ENCODE assay signal across 8 cellular contexts in the genomic region with DNA sequence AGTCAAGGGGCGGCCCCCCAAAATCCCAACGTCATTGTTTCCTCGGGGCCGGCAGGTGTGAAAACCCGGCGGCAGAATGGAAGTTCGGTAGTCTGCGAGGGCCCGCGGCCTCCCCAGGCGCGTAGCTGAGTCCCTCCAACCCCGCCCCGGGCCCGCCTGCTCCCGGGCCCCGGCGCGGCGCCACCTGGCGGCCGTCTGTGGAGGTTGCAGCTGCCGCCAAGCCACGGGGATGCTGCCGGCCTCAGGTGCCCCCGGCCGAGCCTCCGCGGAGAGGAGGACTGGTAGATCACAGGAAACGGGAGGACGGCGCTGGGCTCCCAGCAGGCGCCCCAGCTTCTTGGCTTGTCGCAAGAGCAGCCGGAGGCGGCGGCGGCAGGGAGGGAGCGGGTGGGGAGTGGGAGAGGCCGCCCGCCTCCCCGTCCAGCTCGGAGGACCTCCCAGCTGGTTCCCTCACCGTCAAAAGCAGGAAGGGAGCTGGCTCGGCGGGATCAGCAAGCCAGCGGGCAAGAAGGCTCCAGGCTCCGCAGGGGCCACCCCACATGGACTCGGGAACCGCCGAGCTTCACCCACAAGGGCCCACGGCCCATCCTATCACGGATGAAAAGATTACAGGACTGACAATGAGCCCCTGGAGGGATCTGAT.
DNase-seq lines count a peak whose midpoint lies in the region; ATAC-seq, FAIRE-seq and TF ChIP-seq lines count a peak whose summit lies in the region.
"Not testable (repeated sequence)": the region's sequence is repeated elsewhere in the genome, so short reads cannot be mapped to it uniquely, and the experiment has no call there.

No MANE protein-coding gene starts in this region.

- H3K36me3 Mint-ChIP-seq in HFFc6 (ENCODE audit: low read depth); astrocyte (ENCODE audit: low read depth, unreplicated experiment); type B pancreatic cell: not testable (repeated sequence)

- H3K27ac ChIP-seq in WERI-Rb-1; astrocyte (ENCODE audit: low read depth, low read length); right cardiac atrium (ENCODE audit: low read length): not testable (repeated sequence)
- H3K27ac ChIP-seq in sigmoid colon: peak overlapping the region in 2 of 4 donors; percentile 59 to 66

- not testable (repeated sequence) for H2AFZ ChIP-seq in astrocyte (ENCODE audit: low read depth, low read length)

- H3K4me3 Mint-ChIP-seq in HFFc6; astrocyte (ENCODE audit: unreplicated experiment); type B pancreatic cell: not testable (repeated sequence)

- DNase-seq in HFFc6 (peak; percentile 25), MG63 (peak; percentile 68), WERI-Rb-1 (peak; percentile 83), astrocyte (ENCODE audit: low read depth) (peak; percentile 7), right cardiac atrium (peak; percentile 47 to 89 (median 77)), sigmoid colon (peak; percentile 85), type B pancreatic cell (ENCODE audit: extremely low spot score, unreplicated experiment) (peak; percentile 79)

- not testable (repeated sequence) for H3K79me2 ChIP-seq in astrocyte (ENCODE audit: insufficient read depth, low read length)

- not testable (repeated sequence) for H3K4me3 ChIP-seq in GM12875 (ENCODE audit: low read depth, low read length); astrocyte (ENCODE audit: insufficient read depth, low read depth, low read length)
- H3K4me3 ChIP-seq in MG63: peak overlapping the region; percentile 29
- peak overlapping the region; percentile 32 for H3K4me3 ChIP-seq in WERI-Rb-1 (ENCODE audit: low read depth, low read length)
- H3K4me3 ChIP-seq in right cardiac atrium (ENCODE audit: low read length): peak overlapping the region; percentile 20
- peak overlapping the region; percentile 32 to 41 (median 36) for H3K4me3 ChIP-seq in sigmoid colon

- peak; percentile 91 to 92 for ATAC-seq in right cardiac atrium

- H3K9me3 ChIP-seq in MG63; WERI-Rb-1 (ENCODE audit: severe bottlenecking); astrocyte (ENCODE audit: insufficient read depth, low read depth, low read length); right cardiac atrium (ENCODE audit: control insufficient read depth, low read length); sigmoid colon: not testable (repeated sequence)

- not testable (repeated sequence) for H3K36me3 ChIP-seq in MG63; WERI-Rb-1; astrocyte (ENCODE audit: insufficient read depth, low read length); sigmoid colon

- not testable (repeated sequence) for H3K9me3 Mint-ChIP-seq in HFFc6; astrocyte (ENCODE audit: unreplicated experiment); type B pancreatic cell

- WGBS in right cardiac atrium: 2% methylated on average over 24 of the region's 53 CpGs
- 3 to 7% methylated on average over 31 to 32 of the region's 53 CpGs for WGBS in sigmoid colon, 2 donors

- H3K4me1 ChIP-seq in astrocyte (ENCODE audit: insufficient read depth, low read length); right cardiac atrium (ENCODE audit: control insufficient read depth, insufficient read depth, low read length); sigmoid colon: not testable (repeated sequence)

- not testable (repeated sequence) for H3K27ac Mint-ChIP-seq in HFFc6; astrocyte (ENCODE audit: unreplicated experiment); type B pancreatic cell

- FAIRE-seq in astrocyte (lab: Jason Lieb, UNC): not testable (repeated sequence)

- not testable (repeated sequence) for H3K27me3 ChIP-seq in MG63; WERI-Rb-1 (ENCODE audit: insufficient read depth, low read depth, severe bottlenecking); astrocyte (ENCODE audit: insufficient read depth, low read length); right cardiac atrium (ENCODE audit: control insufficient read depth, insufficient read depth); sigmoid colon

- H3K4me1 Mint-ChIP-seq in HFFc6 (ENCODE audit: low read depth); astrocyte (ENCODE audit: low read depth, unreplicated experiment); type B pancreatic cell (ENCODE audit: unreplicated experiment): not testable (repeated sequence)

- not testable (repeated sequence) for TF ChIP-seq POLR2A in sigmoid colon (IDR thresholded peaks at IDR 0.05)

- intact Hi-C loops in right cardiac atrium (cut with DNase I); sigmoid colon (cut with DNase I): not testable (repeated sequence)

- not testable (repeated sequence) for H4K20me1 ChIP-seq in astrocyte (ENCODE audit: insufficient read depth, low read length)

- H3K27me3 Mint-ChIP-seq in HFFc6 (ENCODE audit: insufficient read depth); astrocyte (ENCODE audit: low read depth, unreplicated experiment); type B pancreatic cell: not testable (repeated sequence)

- H3K4me2 ChIP-seq in astrocyte (ENCODE audit: low read length): not testable (repeated sequence)

- TF ChIP-seq CTCF in GM12875 (IDR thresholded peaks at IDR 0.05; ENCODE audit: borderline replicate concordance, insufficient read depth, low read depth, low read length): peak; percentile 56
- TF ChIP-seq CTCF in HFFc6 (IDR thresholded peaks at IDR 0.05): peak; percentile 73
- TF ChIP-seq CTCF in WERI-Rb-1 (IDR thresholded peaks at IDR 0.05; ENCODE audit: low read depth, low read length): peak; percentile 57
- TF ChIP-seq CTCF in astrocyte (IDR thresholded peaks at IDR 0.05; ENCODE audit: insufficient read depth, low read depth, low read length): not testable (repeated sequence)
- peak in 2 of 4 experiments; percentile 19 to 67 for TF ChIP-seq CTCF in sigmoid colon (IDR thresholded peaks at IDR 0.05)
- peak; percentile 67 for TF ChIP-seq CTCF in type B pancreatic cell (conservative IDR thresholded peaks at IDR 0.05)

- not testable (repeated sequence) for TF ChIP-seq EP300 in sigmoid colon (IDR thresholded peaks at IDR 0.05)

- H3K9ac ChIP-seq in astrocyte (ENCODE audit: low read length): not testable (repeated sequence)

Comparison
In these comparisons a context has a peak if more than half of its experiments do, and no peak if none do; other contexts are left out.
1. DNase-seq: peak in every context shown above with its lines; median percentile 85 in sigmoid colon; 83 in WERI-Rb-1; 79 in type B pancreatic cell; 77 in right cardiac atrium; 68 in MG63; 25 in HFFc6; 7 in astrocyte.